1 cellular context compared by ENCODE assay signal in the genomic region with DNA sequence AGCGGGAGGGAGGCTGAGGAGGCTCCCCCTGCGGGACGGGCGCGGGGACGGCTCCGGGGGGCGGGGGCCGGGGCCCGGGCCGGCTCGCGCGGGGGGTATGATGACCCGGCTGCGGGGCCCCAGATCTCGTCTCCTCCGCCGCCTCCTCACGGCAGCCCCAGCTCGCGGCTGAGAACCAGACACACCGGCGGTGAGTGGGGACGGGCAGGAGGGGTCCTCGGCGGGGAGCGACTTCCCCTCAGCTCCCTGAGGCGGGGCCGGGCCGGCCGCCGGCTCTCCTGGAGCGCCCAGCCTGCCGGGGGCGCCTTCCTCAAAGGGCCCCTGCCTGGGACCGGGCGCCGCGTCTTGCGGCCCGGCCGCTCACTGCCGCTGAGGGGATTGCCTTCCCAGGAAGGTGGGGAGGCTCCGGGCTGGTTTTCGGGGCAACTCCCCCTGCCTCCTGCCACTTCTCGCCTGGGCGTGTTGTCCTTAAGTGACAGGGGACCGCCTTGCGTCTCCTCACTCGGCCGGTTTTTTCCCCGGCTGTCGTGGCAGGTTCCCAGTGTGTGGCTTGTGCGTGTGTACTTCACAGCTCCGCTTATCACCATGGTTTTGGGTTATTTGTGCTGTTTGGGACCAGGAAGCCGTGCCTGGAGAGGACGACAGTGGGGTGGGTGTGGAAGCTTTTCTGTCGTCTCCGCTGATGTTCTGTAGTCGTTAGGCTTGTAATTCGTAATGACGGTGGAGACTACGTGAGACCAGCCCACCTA.
TF ChIP-seq lines count a peak whose summit lies in the region.

No MANE protein-coding gene starts in this region.

TF ChIP-seq in GM12878, 131 proteins besides CTCF, POLR2A, EP300 and RAD21 (continues in another document):
- TF ChIP-seq ZSCAN29 (IDR thresholded peaks at IDR 0.05) = no peak
- no peak for TF ChIP-seq POLR2AphosphoS2 (IDR thresholded peaks at IDR 0.05; ENCODE audit: low read depth, low read length)
- no peak for TF ChIP-seq GATAD2B (conservative IDR thresholded peaks at IDR 0.05; ENCODE audit: low read depth)
- TF ChIP-seq MEF2A (IDR thresholded peaks at IDR 0.05; ENCODE audit: insufficient read depth, low read depth, low read length) = no peak
- no peak for TF ChIP-seq NFYA (IDR thresholded peaks at IDR 0.05; ENCODE audit: borderline replicate concordance, low read depth, low read length)
- no peak for TF ChIP-seq NR2F1 (conservative IDR thresholded peaks at IDR 0.05)
- no peak for TF ChIP-seq BCL3 (IDR thresholded peaks at IDR 0.05; ENCODE audit: borderline replicate concordance, insufficient read depth, low read depth, low read length, poor library complexity, severe bottlenecking)
- TF ChIP-seq NRF1 (conservative IDR thresholded peaks at IDR 0.05; ENCODE audit: low read depth, low read length) = no peak
- TF ChIP-seq ZNF384 (IDR thresholded peaks at IDR 0.05; ENCODE audit: borderline replicate concordance, low read depth, low read length) = no peak
- TF ChIP-seq RBBP5 (conservative IDR thresholded peaks at IDR 0.05) = 0 out of 2 replicates have a peak, but pooled peaks have one; percentile 16
- TF ChIP-seq, protein P1, sequence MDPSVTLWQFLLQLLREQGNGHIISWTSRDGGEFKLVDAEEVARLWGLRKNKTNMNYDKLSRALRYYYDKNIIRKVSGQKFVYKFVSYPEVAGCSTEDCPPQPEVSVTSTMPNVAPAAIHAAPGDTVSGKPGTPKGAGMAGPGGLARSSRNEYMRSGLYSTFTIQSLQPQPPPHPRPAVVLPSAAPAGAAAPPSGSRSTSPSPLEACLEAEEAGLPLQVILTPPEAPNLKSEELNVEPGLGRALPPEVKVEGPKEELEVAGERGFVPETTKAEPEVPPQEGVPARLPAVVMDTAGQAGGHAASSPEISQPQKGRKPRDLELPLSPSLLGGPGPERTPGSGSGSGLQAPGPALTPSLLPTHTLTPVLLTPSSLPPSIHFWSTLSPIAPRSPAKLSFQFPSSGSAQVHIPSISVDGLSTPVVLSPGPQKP (IDR thresholded peaks at IDR 0.05; ENCODE audit: low read depth, low read length) = no peak
- TF ChIP-seq PKNOX1 (IDR thresholded peaks at IDR 0.05) = peak; percentile 85
- TF ChIP-seq SMAD1 (IDR thresholded peaks at IDR 0.05; ENCODE audit: low read depth, partially characterized antibody) = peak; percentile 23
- TF ChIP-seq POLR2AphosphoS5 (IDR thresholded peaks at IDR 0.05; ENCODE audit: low read length) = peak; percentile 33; the same call in 1 of the 2 replicates
- TF ChIP-seq KAT2A (conservative IDR thresholded peaks at IDR 0.05; ENCODE audit: control insufficient read depth, low read depth, low read length) = no peak
- peak in 1 of 2 experiments; percentile 81; a peak in 1 of 4 replicates for TF ChIP-seq ETV6 (conservative IDR thresholded peaks at IDR 0.05 in 1 of 2, IDR thresholded peaks at IDR 0.05 in 1 of 2; ENCODE audit: borderline replicate concordance in 1 of 2, low read depth in 1 of 2)
- TF ChIP-seq RFX5 (IDR thresholded peaks at IDR 0.05; ENCODE audit: low read depth, low read length) = no peak
- no peak for TF ChIP-seq CBX5 (IDR thresholded peaks at IDR 0.05; ENCODE audit: low read depth)
- no peak for TF ChIP-seq ZBED1 (IDR thresholded peaks at IDR 0.05; ENCODE audit: borderline replicate concordance)
- no peak for TF ChIP-seq WRNIP1 (IDR thresholded peaks at IDR 0.05; ENCODE audit: borderline replicate concordance, low read depth, low read length)
- no peak for TF ChIP-seq NR2C1 (IDR thresholded peaks at IDR 0.05)
- no peak for TF ChIP-seq ZBTB11 (CRISPR knock-in tag; IDR thresholded peaks at IDR 0.05)
- TF ChIP-seq LARP7 (IDR thresholded peaks at IDR 0.05) = 0 out of 2 replicates have a peak, but pooled peaks have one; percentile 31
- TF ChIP-seq IKZF1 (conservative IDR thresholded peaks at IDR 0.05) = no peak
- no peak for TF ChIP-seq YY1 (IDR thresholded peaks at IDR 0.05; ENCODE audit: low read depth, low read length)
- TF ChIP-seq, protein P2, sequence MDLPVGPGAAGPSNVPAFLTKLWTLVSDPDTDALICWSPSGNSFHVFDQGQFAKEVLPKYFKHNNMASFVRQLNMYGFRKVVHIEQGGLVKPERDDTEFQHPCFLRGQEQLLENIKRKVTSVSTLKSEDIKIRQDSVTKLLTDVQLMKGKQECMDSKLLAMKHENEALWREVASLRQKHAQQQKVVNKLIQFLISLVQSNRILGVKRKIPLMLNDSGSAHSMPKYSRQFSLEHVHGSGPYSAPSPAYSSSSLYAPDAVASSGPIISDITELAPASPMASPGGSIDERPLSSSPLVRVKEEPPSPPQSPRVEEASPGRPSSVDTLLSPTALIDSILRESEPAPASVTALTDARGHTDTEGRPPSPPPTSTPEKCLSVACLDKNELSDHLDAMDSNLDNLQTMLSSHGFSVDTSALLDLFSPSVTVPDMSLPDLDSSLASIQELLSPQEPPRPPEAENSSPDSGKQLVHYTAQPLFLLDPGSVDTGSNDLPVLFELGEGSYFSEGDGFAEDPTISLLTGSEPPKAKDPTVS (IDR thresholded peaks at IDR 0.05; ENCODE audit: low read depth, low read length) = no peak
- TF ChIP-seq ZNF592 (IDR thresholded peaks at IDR 0.05) = no peak
- TF ChIP-seq ZNF622 (IDR thresholded peaks at IDR 0.05) = no peak
- TF ChIP-seq, protein P3, sequence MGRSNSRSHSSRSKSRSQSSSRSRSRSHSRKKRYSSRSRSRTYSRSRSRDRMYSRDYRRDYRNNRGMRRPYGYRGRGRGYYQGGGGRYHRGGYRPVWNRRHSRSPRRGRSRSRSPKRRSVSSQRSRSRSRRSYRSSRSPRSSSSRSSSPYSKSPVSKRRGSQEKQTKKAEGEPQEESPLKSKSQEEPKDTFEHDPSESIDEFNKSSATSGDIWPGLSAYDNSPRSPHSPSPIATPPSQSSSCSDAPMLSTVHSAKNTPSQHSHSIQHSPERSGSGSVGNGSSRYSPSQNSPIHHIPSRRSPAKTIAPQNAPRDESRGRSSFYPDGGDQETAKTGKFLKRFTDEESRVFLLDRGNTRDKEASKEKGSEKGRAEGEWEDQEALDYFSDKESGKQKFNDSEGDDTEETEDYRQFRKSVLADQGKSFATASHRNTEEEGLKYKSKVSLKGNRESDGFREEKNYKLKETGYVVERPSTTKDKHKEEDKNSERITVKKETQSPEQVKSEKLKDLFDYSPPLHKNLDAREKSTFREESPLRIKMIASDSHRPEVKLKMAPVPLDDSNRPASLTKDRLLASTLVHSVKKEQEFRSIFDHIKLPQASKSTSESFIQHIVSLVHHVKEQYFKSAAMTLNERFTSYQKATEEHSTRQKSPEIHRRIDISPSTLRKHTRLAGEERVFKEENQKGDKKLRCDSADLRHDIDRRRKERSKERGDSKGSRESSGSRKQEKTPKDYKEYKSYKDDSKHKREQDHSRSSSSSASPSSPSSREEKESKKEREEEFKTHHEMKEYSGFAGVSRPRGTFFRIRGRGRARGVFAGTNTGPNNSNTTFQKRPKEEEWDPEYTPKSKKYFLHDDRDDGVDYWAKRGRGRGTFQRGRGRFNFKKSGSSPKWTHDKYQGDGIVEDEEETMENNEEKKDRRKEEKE (IDR thresholded peaks at IDR 0.05) = no peak
- no peak for TF ChIP-seq ZBTB40 (IDR thresholded peaks at IDR 0.05; ENCODE audit: borderline replicate concordance)
